ENCODE assay signal across 9 cellular contexts in the genomic region with DNA sequence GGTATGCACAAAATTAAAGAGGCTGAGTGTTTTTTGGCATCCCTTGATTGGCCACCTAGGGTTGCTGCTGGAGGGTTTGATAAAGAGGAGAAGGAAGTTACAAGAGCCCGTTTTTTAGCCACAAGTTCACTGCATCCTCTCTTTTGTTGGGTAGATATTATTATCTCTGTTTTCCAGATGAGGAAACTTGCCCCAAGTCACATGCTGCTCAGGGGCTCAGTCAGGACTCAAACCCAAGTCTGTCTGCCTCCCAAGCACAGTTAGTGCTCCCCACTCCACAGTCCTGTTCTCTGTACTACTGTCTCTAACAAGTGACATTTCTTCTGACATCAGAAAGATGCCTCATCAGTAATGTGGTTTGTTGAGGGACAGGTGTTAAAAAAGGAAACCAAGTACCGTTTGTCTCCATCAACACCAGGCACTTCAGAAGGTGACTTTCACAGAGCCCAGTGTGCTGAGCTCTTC. TPM values are rescaled to one million over a fixed set of nuclear protein-coding genes. Genes with fewer than 3 reads are reported as not detected.
DNase-seq lines count a peak whose midpoint lies in the region; ATAC-seq and TF ChIP-seq lines count a peak whose summit lies in the region.
"Had no signal": no experiment of that assay in that cellular context is flagged by ENCODE, and none has a peak within 500 bp of the region (broad histone marks: within the 10 kb centered on the region; RNA-seq: fewer than 3 reads in every experiment).

No MANE protein-coding gene starts in this region.

- H3K4me1 Mint-ChIP-seq in endodermal cell (no peaks in the 10 kb centered on the region), type B pancreatic cell (ENCODE audit: unreplicated experiment) (peaks cover 12% of the 10 kb centered on the region)

- H3K4me1 ChIP-seq in endodermal cell (ENCODE audit: control insufficient read depth, insufficient read depth, low read length): no peaks in the 10 kb centered on the region

- H3K4me3 Mint-ChIP-seq in endodermal cell: peak overlapping the region; percentile 63
- peak overlapping the region; percentile 84 for H3K4me3 Mint-ChIP-seq in type B pancreatic cell

- H3K9ac ChIP-seq in SK-N-MC (ENCODE audit: insufficient read length) (peak overlapping the region; percentile 58), endodermal cell (ENCODE audit: extremely low read depth, low read length, poor library complexity, severe bottlenecking) (no peak overlapping the region)

- H3K9me3 Mint-ChIP-seq in endodermal cell: no peaks in the 10 kb centered on the region
- no peaks in the 10 kb centered on the region for H3K9me3 Mint-ChIP-seq in type B pancreatic cell

- peak; percentile 20 for DNase-seq in stimulated activated CD4-positive, alpha-beta T cell treated with anti-CD3 and anti-CD28 coated beads, Interleukin-1b, Interleukin-23, amount 100 ng/mL, for 48 hours
- DNase-seq in stimulated activated CD4-positive, alpha-beta T cell treated with anti-CD3 and anti-CD28 coated beads, Interleukin-4, amount 100 ng/mL, for 1 hour: no peak
- no peak for DNase-seq in SK-N-MC (ENCODE audit: low read depth, low spot score)
- no peak for DNase-seq in endodermal cell
- DNase-seq in type B pancreatic cell (ENCODE audit: extremely low spot score, unreplicated experiment): no peak
- no peak for DNase-seq in caudate nucleus (lab: John Stamatoyannopoulos, UW)
- DNase-seq: activated CD4-positive, CD25-positive, alpha-beta regulatory T cell treated with anti-CD3 and anti-CD28 coated beads, Interleukin-2, amount 50 U/mL, for 72 hours had no signal

- H3K36me3 ChIP-seq in SK-N-MC (ENCODE audit: insufficient read depth, low read length) (peaks cover 5% of the 10 kb centered on the region; the same call in 1 of the 2 replicates), endodermal cell (ENCODE audit: control insufficient read depth, insufficient read depth, low read length) (no peaks in the 10 kb centered on the region)

- peaks cover 8% of the 10 kb centered on the region for H3K27me3 ChIP-seq in endodermal cell (ENCODE audit: control insufficient read depth, insufficient read depth, low read length, poor library complexity, severe bottlenecking)

- H3K4me3 ChIP-seq in SK-N-MC (peak overlapping the region; percentile 79), endodermal cell (ENCODE audit: low read length) (peak overlapping the region; percentile 67)

- no peak for ATAC-seq in HG03469 (IDR thresholded peaks at IDR 0.05; ENCODE audit: unreplicated experiment)
- ATAC-seq in GM18909 (IDR thresholded peaks at IDR 0.05; ENCODE audit: poor library complexity, unreplicated experiment): no peak

- H3K36me3 Mint-ChIP-seq in endodermal cell (ENCODE audit: low read depth) (peaks cover 16% of the 10 kb centered on the region), type B pancreatic cell (peaks cover 4% of the 10 kb centered on the region)

- H3K27ac ChIP-seq in SK-N-MC (no peak overlapping the region), endodermal cell (ENCODE audit: low read depth, low read length) (no peak overlapping the region), caudate nucleus (ENCODE audit: low read depth, low read length) (no peak overlapping the region)

- H3K27ac Mint-ChIP-seq in endodermal cell (no peak overlapping the region), type B pancreatic cell (no peak overlapping the region)

- H3K9me3 ChIP-seq in SK-N-MC (ENCODE audit: low read depth, low read length) (no peaks in the 10 kb centered on the region), endodermal cell (ENCODE audit: control insufficient read depth, low read length) (no peaks in the 10 kb centered on the region)

- H3K27me3 Mint-ChIP-seq in endodermal cell (ENCODE audit: insufficient read depth): peaks cover 15% of the 10 kb centered on the region
- H3K27me3 Mint-ChIP-seq in type B pancreatic cell: peaks cover 3% of the 10 kb centered on the region

- WGBS in endodermal cell (ENCODE audit: insufficient coverage in 1 of 2, insufficient read length in 1 of 2), 2 experiments: 86 to 100% methylated on average over 1 to 2 of the region's 2 CpGs

- TF ChIP-seq CTCF in endodermal cell (conservative IDR thresholded peaks at IDR 0.05) (no peak), type B pancreatic cell (conservative IDR thresholded peaks at IDR 0.05) (no peak)

RNA-seq across cellular contexts. Expression of gene NT5M, which starts 1.4 kb away (rescaled TPM):
- 10 to 100 TPM in 1 of 2 donors, 1 to 10 TPM in 1; 6.5 to 11.8 TPM for total RNA-seq in endodermal cell
- 6.3 TPM for polyA plus RNA-seq in endodermal cell (2013, experiment 1 of 2)
- polyA plus RNA-seq in endodermal cell (2013, experiment 2 of 2): 6.3 TPM
- 0.90 and 5.9 TPM in 2 replicates for total RNA-seq in type B pancreatic cell (ENCODE audit: low replicate concordance)

RNA-seq across cellular contexts. Expression of gene COPS3, which starts 23.5 kb away (rescaled TPM):
- total RNA-seq in endodermal cell: 10 to 100 TPM; 63.1 to 67.5 TPM
- 92.4 TPM for polyA plus RNA-seq in endodermal cell (2013, experiment 1 of 2)
- 91.0 TPM for polyA plus RNA-seq in endodermal cell (2013, experiment 2 of 2)
- total RNA-seq in type B pancreatic cell (ENCODE audit: low replicate concordance): 59.0 and 63.1 TPM in 2 replicates
